1 cellular context compared by ENCODE assay signal in genomic region chr2:160492401-160493226, GRCh38.
TF ChIP-seq lines count a peak whose summit lies in the region.

No MANE protein-coding gene starts in this region.

TF ChIP-seq in GM23338, 12 proteins besides CTCF, POLR2A, EP300 and RAD21 (continued from another document):
- TF ChIP-seq, protein P1, sequence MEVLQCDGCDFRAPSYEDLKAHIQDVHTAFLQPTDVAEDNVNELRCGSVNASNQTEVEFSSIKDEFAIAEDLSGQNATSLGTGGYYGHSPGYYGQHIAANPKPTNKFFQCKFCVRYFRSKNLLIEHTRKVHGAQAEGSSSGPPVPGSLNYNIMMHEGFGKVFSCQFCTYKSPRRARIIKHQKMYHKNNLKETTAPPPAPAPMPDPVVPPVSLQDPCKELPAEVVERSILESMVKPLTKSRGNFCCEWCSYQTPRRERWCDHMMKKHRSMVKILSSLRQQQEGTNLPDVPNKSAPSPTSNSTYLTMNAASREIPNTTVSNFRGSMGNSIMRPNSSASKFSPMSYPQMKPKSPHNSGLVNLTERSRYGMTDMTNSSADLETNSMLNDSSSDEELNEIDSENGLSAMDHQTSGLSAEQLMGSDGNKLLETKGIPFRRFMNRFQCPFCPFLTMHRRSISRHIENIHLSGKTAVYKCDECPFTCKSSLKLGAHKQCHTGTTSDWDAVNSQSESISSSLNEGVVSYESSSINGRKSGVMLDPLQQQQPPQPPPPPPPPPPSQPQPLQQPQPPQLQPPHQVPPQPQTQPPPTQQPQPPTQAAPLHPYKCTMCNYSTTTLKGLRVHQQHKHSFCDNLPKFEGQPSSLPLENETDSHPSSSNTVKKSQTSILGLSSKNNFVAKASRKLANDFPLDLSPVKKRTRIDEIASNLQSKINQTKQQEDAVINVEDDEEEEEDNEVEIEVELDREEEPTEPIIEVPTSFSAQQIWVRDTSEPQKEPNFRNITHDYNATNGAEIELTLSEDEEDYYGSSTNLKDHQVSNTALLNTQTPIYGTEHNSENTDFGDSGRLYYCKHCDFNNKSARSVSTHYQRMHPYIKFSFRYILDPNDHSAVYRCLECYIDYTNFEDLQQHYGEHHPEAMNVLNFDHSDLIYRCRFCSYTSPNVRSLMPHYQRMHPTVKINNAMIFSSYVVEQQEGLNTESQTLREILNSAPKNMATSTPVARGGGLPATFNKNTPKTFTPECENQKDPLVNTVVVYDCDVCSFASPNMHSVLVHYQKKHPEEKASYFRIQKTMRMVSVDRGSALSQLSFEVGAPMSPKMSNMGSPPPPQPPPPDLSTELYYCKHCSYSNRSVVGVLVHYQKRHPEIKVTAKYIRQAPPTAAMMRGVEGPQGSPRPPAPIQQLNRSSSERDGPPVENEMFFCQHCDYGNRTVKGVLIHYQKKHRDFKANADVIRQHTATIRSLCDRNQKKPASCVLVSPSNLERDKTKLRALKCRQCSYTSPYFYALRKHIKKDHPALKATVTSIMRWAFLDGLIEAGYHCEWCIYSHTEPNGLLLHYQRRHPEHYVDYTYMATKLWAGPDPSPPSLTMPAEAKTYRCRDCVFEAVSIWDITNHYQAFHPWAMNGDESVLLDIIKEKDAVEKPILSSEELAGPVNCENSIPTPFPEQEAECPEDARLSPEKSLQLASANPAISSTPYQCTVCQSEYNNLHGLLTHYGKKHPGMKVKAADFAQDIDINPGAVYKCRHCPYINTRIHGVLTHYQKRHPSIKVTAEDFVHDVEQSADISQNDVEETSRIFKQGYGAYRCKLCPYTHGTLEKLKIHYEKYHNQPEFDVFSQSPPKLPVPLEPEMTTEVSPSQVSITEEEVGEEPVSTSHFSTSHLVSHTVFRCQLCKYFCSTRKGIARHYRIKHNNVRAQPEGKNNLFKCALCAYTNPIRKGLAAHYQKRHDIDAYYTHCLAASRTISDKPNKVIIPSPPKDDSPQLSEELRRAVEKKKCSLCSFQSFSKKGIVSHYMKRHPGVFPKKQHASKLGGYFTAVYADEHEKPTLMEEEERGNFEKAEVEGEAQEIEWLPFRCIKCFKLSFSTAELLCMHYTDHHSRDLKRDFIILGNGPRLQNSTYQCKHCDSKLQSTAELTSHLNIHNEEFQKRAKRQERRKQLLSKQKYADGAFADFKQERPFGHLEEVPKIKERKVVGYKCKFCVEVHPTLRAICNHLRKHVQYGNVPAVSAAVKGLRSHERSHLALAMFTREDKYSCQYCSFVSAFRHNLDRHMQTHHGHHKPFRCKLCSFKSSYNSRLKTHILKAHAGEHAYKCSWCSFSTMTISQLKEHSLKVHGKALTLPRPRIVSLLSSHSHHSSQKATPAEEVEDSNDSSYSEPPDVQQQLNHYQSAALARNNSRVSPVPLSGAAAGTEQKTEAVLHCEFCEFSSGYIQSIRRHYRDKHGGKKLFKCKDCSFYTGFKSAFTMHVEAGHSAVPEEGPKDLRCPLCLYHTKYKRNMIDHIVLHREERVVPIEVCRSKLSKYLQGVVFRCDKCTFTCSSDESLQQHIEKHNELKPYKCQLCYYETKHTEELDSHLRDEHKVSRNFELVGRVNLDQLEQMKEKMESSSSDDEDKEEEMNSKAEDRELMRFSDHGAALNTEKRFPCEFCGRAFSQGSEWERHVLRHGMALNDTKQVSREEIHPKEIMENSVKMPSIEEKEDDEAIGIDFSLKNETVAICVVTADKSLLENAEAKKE (CRISPR knock-in tag; IDR thresholded peaks at IDR 0.05), result no peak
- no peak for TF ChIP-seq ZNF114 (CRISPR knock-in tag; IDR thresholded peaks at IDR 0.05)
- no peak for TF ChIP-seq ZNF331 (CRISPR knock-in tag; IDR thresholded peaks at IDR 0.05; ENCODE audit: low read depth)
